ENCODE assay signal across 16 cellular contexts in the genomic region with DNA sequence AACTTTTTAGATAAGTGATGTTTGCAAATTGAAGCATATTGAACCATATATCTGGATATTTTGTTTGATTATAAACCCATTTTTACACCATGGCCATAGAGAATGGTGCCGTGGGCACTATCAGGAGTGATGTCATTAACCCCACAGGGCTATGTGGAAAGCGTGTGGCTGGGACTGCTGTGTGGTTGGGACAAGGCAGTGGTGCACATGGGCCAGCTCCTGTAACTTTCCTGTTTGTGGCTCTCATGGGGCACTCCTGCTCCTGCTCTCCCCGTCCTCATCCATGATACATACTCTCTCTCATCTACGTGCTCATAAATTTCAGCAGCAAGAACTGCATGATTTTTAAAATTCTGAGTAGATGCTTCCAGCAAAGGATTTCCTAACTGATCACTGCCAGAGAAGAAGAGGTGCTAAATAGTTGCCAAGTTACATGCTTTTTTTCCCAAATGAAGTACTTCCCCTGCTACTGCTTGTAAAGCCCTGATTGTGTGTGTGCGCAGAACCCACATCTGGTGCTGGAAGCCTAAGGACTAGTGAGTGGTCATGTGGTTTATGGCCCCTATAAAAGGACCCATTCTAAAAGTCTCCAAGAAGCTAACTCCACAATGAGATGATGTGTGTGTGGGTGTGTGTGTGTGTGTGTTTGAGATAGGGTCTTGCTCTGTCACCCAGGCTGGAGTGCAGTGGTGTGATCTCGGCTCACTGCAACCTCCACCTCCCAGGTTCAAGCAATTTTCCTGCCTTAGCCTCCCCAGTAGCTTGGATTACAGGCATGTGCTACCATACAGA.
DNase-seq lines count a peak whose midpoint lies in the region; ATAC-seq and TF ChIP-seq lines count a peak whose summit lies in the region.
"Had no signal": no experiment of that assay in that cellular context is flagged by ENCODE, and none has a peak within 500 bp of the region (broad histone marks: within the 10 kb centered on the region; RNA-seq: fewer than 3 reads in every experiment).

No MANE protein-coding gene starts in this region.

- H3K4me3 ChIP-seq in LNCaP clone FGC (ENCODE audit: low read depth, low read length), result peak overlapping the region; percentile 14; the same call in 1 of the 2 replicates
- no peak overlapping the region for H3K4me3 ChIP-seq in right lobe of liver
- H3K4me3 ChIP-seq in stomach, result no peak overlapping the region
- H3K4me3 ChIP-seq: esophagus muscularis mucosa had no signal

- H3K27ac ChIP-seq in caudate nucleus (ENCODE audit: low read depth, low read length) (peak overlapping the region; percentile 11), right lobe of liver (peak overlapping the region; percentile 20 to 80 (median 78)), stomach (peak overlapping the region; percentile 83 to 97 (median 88))
- H3K27ac ChIP-seq: esophagus muscularis mucosa had no signal

- TF ChIP-seq POLR2A in right lobe of liver (IDR thresholded peaks at IDR 0.05) (no peak), stomach (IDR thresholded peaks at IDR 0.05) (no peak)

- ATAC-seq in right lobe of liver, result peak; percentile 20 to 50 (median 25)
- no peak for ATAC-seq in GM19023 (IDR thresholded peaks at IDR 0.05; ENCODE audit: unreplicated experiment)
- no peak for ATAC-seq in HG02885 (IDR thresholded peaks at IDR 0.05; ENCODE audit: poor library complexity, unreplicated experiment)

- WGBS in right lobe of liver (ENCODE audit: insufficient coverage, low coverage, low lambda C conversion rate, missing lambda C conversion rate), result 58% methylated on average over 5 of the region's 6 CpGs
- 40 to 68% (median 49%) methylated on average over 6 of the region's 6 CpGs for WGBS in stomach, 5 donors

- H3K36me3 ChIP-seq in right lobe of liver (no peaks in the 10 kb centered on the region), stomach (no peaks in the 10 kb centered on the region)
- H3K36me3 ChIP-seq: esophagus muscularis mucosa had no signal

- intact Hi-C loops in right lobe of liver (cut with DNase I), result no loop called here
- intact Hi-C loops in stomach (cut with DNase I; ENCODE audit: low total_unique reads), result no loop called here

- TF ChIP-seq CTCF in LNCaP clone FGC (IDR thresholded peaks at IDR 0.05; ENCODE audit: control insufficient read depth, extremely low read depth, insufficient read depth), result no peak
- no peak for TF ChIP-seq CTCF in right lobe of liver (IDR thresholded peaks at IDR 0.05)
- no peak for TF ChIP-seq CTCF in stomach (IDR thresholded peaks at IDR 0.05)

- DNase-seq in LNCaP clone FGC (ENCODE audit: low read depth), result no peak
- DNase-seq in caudate nucleus (lab: John Stamatoyannopoulos, UW), result no peak
- DNase-seq in right lobe of liver, result no peak
- DNase-seq in stomach, result no peak
- DNase-seq in DMS153 (lab: John Stamatoyannopoulos, UW), result no peak
- no peak for DNase-seq in amygdala (lab: John Stamatoyannopoulos, UW)
- DNase-seq: activated CD4-positive, CD25-positive, alpha-beta regulatory T cell treated with anti-CD3 and anti-CD28 coated beads, Interleukin-2, amount 50 U/mL, for 72 hours; activated naive CD8-positive, alpha-beta T cell treated with anti-CD3 and anti-CD28 coated beads, Interleukin-2, amount 10 ng/mL, durations not matched to agents 7 days and 5 days; IMR-90; NCI-H1930; NCI-H510A; stimulated activated CD4-positive, alpha-beta T cell treated with anti-CD3 and anti-CD28 coated beads, Interleukin-15, amount 100 ng/mL, for 24 hours; stimulated activated naive CD4-positive, alpha-beta T cell treated with Interleukin-2 at 50 U/mL for 16 hours had no signal

- H3K27me3 ChIP-seq in right lobe of liver (no peaks in the 10 kb centered on the region), stomach (no peaks in the 10 kb centered on the region)
- H3K27me3 ChIP-seq: esophagus muscularis mucosa had no signal

- H3K4me1 ChIP-seq in right lobe of liver (peaks cover 0 to 46% (median 12%) of the 10 kb centered on the region in 4 donors), stomach (peaks cover 6 to 70% (median 37%) of the 10 kb centered on the region in 4 donors)

- H3K9me3 ChIP-seq in right lobe of liver, result peaks cover 0 to 2% (median 0%) of the 10 kb centered on the region in 4 donors
- H3K9me3 ChIP-seq in stomach, result no peaks in the 10 kb centered on the region
- H3K9me3 ChIP-seq: esophagus muscularis mucosa had no signal

- TF ChIP-seq EP300 in stomach (IDR thresholded peaks at IDR 0.05), result no peak

Comparison
In these comparisons a context has a peak if more than half of its experiments do, and no peak if none do; other contexts are left out.
1. H3K27ac ChIP-seq: peak in every context shown above with its lines; median percentile 88 in stomach; 78 in right lobe of liver; 11 in caudate nucleus.
2. ATAC-seq: peak in right lobe of liver (4 of 4); none in GM19023 (single experiment) and HG02885 (single experiment).